In genomic region chr7:130222-130572, GRCh38 we compare ENCODE assay signal across 19 cellular contexts.
DNase-seq lines count a peak whose midpoint lies in the region; ATAC-seq and TF ChIP-seq lines count a peak whose summit lies in the region.
"Had no signal": no experiment of that assay in that cellular context is flagged by ENCODE, and none has a peak within 500 bp of the region (broad histone marks: within the 10 kb centered on the region; RNA-seq: fewer than 3 reads in every experiment).

No MANE protein-coding gene starts in this region.

- H3K27ac ChIP-seq in BLaER1: peak overlapping the region; percentile 82
- peak overlapping the region; percentile 87 for H3K27ac ChIP-seq in caudate nucleus (ENCODE audit: low read depth, low read length)
- H3K27ac ChIP-seq in gastrocnemius medialis: peak overlapping the region in 2 of 4 donors; percentile 40 to 66
- H3K27ac ChIP-seq: epithelial cell of prostate, HL-60 had no signal

- no peak for DNase-seq in caudate nucleus (lab: John Stamatoyannopoulos, UW)
- DNase-seq in left cardiac atrium: no peak
- DNase-seq in gastrocnemius medialis: no peak
- DNase-seq in GM19238 (ENCODE audit: insufficient read length, low spot score): no peak
- DNase-seq in LoVo (ENCODE audit: low spot score): no peak
- DNase-seq: activated CD4-positive, alpha-beta T cell treated with anti-CD3 and anti-CD28 coated beads, Interleukin-2, amount 10 ng/mL, durations not matched to agents 24 days and 14 days; CD4-positive, alpha-beta T cell; glutamatergic neuron; naive thymus-derived CD4-positive, alpha-beta T cell; NCI-H2081 treated with DMSO at 0.1 percent for 48 hours; NCI-H510A; RPMI8226; SW 1271 had no signal

- H3K9ac ChIP-seq in BLaER1: peak overlapping the region; percentile 56; the same call in 1 of the 2 replicates

- H3K9me3 ChIP-seq in BLaER1 (no peaks in the 10 kb centered on the region), gastrocnemius medialis (no peaks in the 10 kb centered on the region)

- ATAC-seq in left cardiac atrium (peak; percentile 7 to 47), gastrocnemius medialis (peak; percentile 36 to 51), HG03025 (IDR thresholded peaks at IDR 0.05; ENCODE audit: low FRiP score, unreplicated experiment) (no peak), HG02798 (IDR thresholded peaks at IDR 0.05; ENCODE audit: poor library complexity, unreplicated experiment) (no peak)
- ATAC-seq: naive thymus-derived CD4-positive, alpha-beta T cell had no signal

- intact Hi-C loops in left cardiac atrium (cut with DNase I) (no loop called here), gastrocnemius medialis (cut with DNase I; ENCODE audit: low total_unique reads) (no loop called here)

- TF ChIP-seq CTCF in gastrocnemius medialis (IDR thresholded peaks at IDR 0.05 in 4 of 5, conservative IDR thresholded peaks at IDR 0.05 in 1 of 5): no peak

- in situ Hi-C loops in gastrocnemius medialis (cut with MboI; ENCODE audit: low sequenced_read_pairs in 4 of 4): no loop called here

- H3K27me3 ChIP-seq in BLaER1 (no peaks in the 10 kb centered on the region), gastrocnemius medialis (no peaks in the 10 kb centered on the region)

- no peaks in the 10 kb centered on the region for H4K20me1 ChIP-seq in BLaER1

- H3K4me2 ChIP-seq in BLaER1: peak overlapping the region; percentile 93

- H3K4me1 ChIP-seq in BLaER1: peaks cover 54% of the 10 kb centered on the region
- H3K4me1 ChIP-seq in gastrocnemius medialis: peaks cover 13 to 29% of the 10 kb centered on the region in 2 donors

- TF ChIP-seq POLR2A in gastrocnemius medialis (IDR thresholded peaks at IDR 0.05): no peak

- H3K4me3 ChIP-seq in BLaER1: peak overlapping the region; percentile 47
- peak overlapping the region in 2 of 4 donors; percentile 26 to 53 for H3K4me3 ChIP-seq in gastrocnemius medialis
- H3K4me3 ChIP-seq: lung had no signal

- H3K36me3 ChIP-seq in BLaER1 (no peaks in the 10 kb centered on the region), gastrocnemius medialis (no peaks in the 10 kb centered on the region)

Comparison
In these comparisons a context has a peak if more than half of its experiments do, and no peak if none do; other contexts are left out.
1. ATAC-seq: peak in left cardiac atrium (2 of 2) and gastrocnemius medialis (2 of 2); none in HG03025 (single experiment) and HG02798 (single experiment).